In genomic region chr13:109744512-109745051, GRCh38 we compare ENCODE assay signal across 9 cellular contexts. TPM values are rescaled to one million over a fixed set of nuclear protein-coding genes. Genes with fewer than 3 reads are reported as not detected.
DNase-seq lines count a peak whose midpoint lies in the region; ATAC-seq and TF ChIP-seq lines count a peak whose summit lies in the region.
"Had no signal": no experiment of that assay in that cellular context is flagged by ENCODE, and none has a peak within 500 bp of the region (broad histone marks: within the 10 kb centered on the region; RNA-seq: fewer than 3 reads in every experiment).

No MANE protein-coding gene starts in this region.

- POLR2A ChIA-PET in T-cell (lab: Charles Lee): no interaction called here

- no peaks in the 10 kb centered on the region for H4K20me1 ChIP-seq in neural progenitor cell (ENCODE audit: low read depth)

- no peak for TF ChIP-seq CTCF in choroid plexus epithelial cell (conservative IDR thresholded peaks at IDR 0.05; ENCODE audit: low read depth, low read length)
- no peak for TF ChIP-seq CTCF in neural progenitor cell (IDR thresholded peaks at IDR 0.05)

- H3K4me3 ChIP-seq in choroid plexus epithelial cell (ENCODE audit: low read depth, low read length) (peak overlapping the region; percentile 7), neural progenitor cell (no peak overlapping the region)

- H3K36me3 ChIP-seq in neural progenitor cell: no peaks in the 10 kb centered on the region

- peaks cover 26% of the 10 kb centered on the region for H3K4me1 Mint-ChIP-seq in neural progenitor cell
- peaks cover 12 to 14% (median 13%) of the 10 kb centered on the region in 3 donors for H3K4me1 Mint-ChIP-seq in T-cell
- peaks cover 9% of the 10 kb centered on the region for H3K4me1 Mint-ChIP-seq in activated naive CD8-positive, alpha-beta T cell treated with anti-CD3 and anti-CD28 coated beads for 36 hours

- H3K27ac Mint-ChIP-seq in neural progenitor cell (no peak overlapping the region), T-cell (peak overlapping the region in 1 of 2 donors; percentile 53)
- no peak overlapping the region for H3K27ac Mint-ChIP-seq in activated naive CD8-positive, alpha-beta T cell treated with anti-CD3 and anti-CD28 coated beads for 36 hours

- H3K4me1 ChIP-seq in neural progenitor cell: peaks cover 11% of the 10 kb centered on the region

- H3F3A ChIP-seq in neural progenitor cell (ENCODE audit: low read depth): no peaks in the 10 kb centered on the region

- no peak overlapping the region for H3K27ac ChIP-seq in neural progenitor cell

- H3K9me3 Mint-ChIP-seq in neural progenitor cell: peaks cover 10% of the 10 kb centered on the region
- H3K9me3 Mint-ChIP-seq in T-cell: no peaks in the 10 kb centered on the region
- H3K9me3 Mint-ChIP-seq in activated naive CD8-positive, alpha-beta T cell treated with anti-CD3 and anti-CD28 coated beads for 36 hours: no peaks in the 10 kb centered on the region

- no peak overlapping the region for H3K4me2 ChIP-seq in neural progenitor cell

- H3K36me3 Mint-ChIP-seq in neural progenitor cell (peaks cover 3% of the 10 kb centered on the region), T-cell (no peaks in the 10 kb centered on the region)
- H3K36me3 Mint-ChIP-seq in activated naive CD8-positive, alpha-beta T cell treated with anti-CD3 and anti-CD28 coated beads for 36 hours: no peaks in the 10 kb centered on the region

- no peak for ATAC-seq in T-cell (replicated peaks in 1 of 4)

- H3K9me3 ChIP-seq in neural progenitor cell (ENCODE audit: low read depth): no peaks in the 10 kb centered on the region

- no peaks in the 10 kb centered on the region for H3K27me3 ChIP-seq in neural progenitor cell

- H3K4me3 Mint-ChIP-seq in neural progenitor cell (peak overlapping the region; percentile 48), T-cell (no peak overlapping the region)
- H3K4me3 Mint-ChIP-seq in activated naive CD8-positive, alpha-beta T cell treated with anti-CD3 and anti-CD28 coated beads for 36 hours: no peak overlapping the region

- no peaks in the 10 kb centered on the region for H3K79me2 ChIP-seq in neural progenitor cell (ENCODE audit: low read depth)

- no peak overlapping the region for H2AFZ ChIP-seq in neural progenitor cell (replicated peaks)

- DNase-seq in DMS79 treated with DMSO at 0.1 percent for 48 hours (lab: John Stamatoyannopoulos, UW) (peak; percentile 96), NCI-H460 (ENCODE audit: extremely low read depth, low read depth) (peak; percentile 66), choroid plexus epithelial cell (ENCODE audit: low read depth) (peak; percentile 97), neural progenitor cell (ENCODE audit: low spot score) (no peak), T-cell (no peak)
- DNase-seq in effector CD8-positive, alpha-beta T cell (lab: John Stamatoyannopoulos, UW): no peak
- DNase-seq in stimulated activated CD4-positive, alpha-beta T cell treated with anti-CD3 and anti-CD28 coated beads, Interleukin-15, amount 100 ng/mL, for 24 hours: no peak
- DNase-seq in activated naive CD8-positive, alpha-beta T cell treated with anti-CD3 and anti-CD28 coated beads for 36 hours: no peak
- DNase-seq: stimulated activated CD4-positive, alpha-beta T cell treated with anti-CD3 and anti-CD28 coated beads, Interleukin-2, amount 100 ng/mL, for 48 hours had no signal

- H3K27me3 Mint-ChIP-seq in neural progenitor cell (ENCODE audit: insufficient read depth, low read depth): peaks cover 3% of the 10 kb centered on the region
- H3K27me3 Mint-ChIP-seq in T-cell: peaks cover 0 to 12% of the 10 kb centered on the region in 2 donors
- peaks cover 13% of the 10 kb centered on the region for H3K27me3 Mint-ChIP-seq in activated naive CD8-positive, alpha-beta T cell treated with anti-CD3 and anti-CD28 coated beads for 36 hours

- H3K9ac ChIP-seq in neural progenitor cell: no peak overlapping the region

- CTCF ChIA-PET in T-cell (lab: Charles Lee): no interaction called here

RNA-seq across cellular contexts. Expression of gene IRS2, which starts 41.8 kb away (rescaled TPM):
- total RNA-seq in NCI-H460 (2014; rRNA removed; shearing (Covaris generic)): 31.0 and 35.5 TPM in 2 replicates
- 12.1 and 15.1 TPM in 2 replicates for polyA plus RNA-seq in NCI-H460 (2014; cell fraction: nucleus; rRNA removed)
- total RNA-seq in neural progenitor cell (ENCODE audit: low replicate concordance): 4.2 and 7.2 TPM in 2 replicates
- total RNA-seq in T-cell: 10 to 100 TPM; 22.1 to 95.7 (median 25.7) TPM
- 1 to 10 TPM; 1.8 to 1.9 TPM for total RNA-seq in activated naive CD8-positive, alpha-beta T cell treated with anti-CD3 and anti-CD28 coated beads for 36 hours

Comparison
In these comparisons a context has a peak if more than half of its experiments do, and no peak if none do; other contexts are left out.
1. DNase-seq: peak in DMS79 treated with DMSO at 0.1 percent for 48 hours (single experiment), NCI-H460 (single experiment) and choroid plexus epithelial cell (single experiment); none in neural progenitor cell (single experiment), effector CD8-positive, alpha-beta T cell (single experiment), stimulated activated CD4-positive, alpha-beta T cell treated with anti-CD3 and anti-CD28 coated beads, Interleukin-15, amount 100 ng/mL, for 24 hours (single experiment), T-cell (0 of 34) and activated naive CD8-positive, alpha-beta T cell treated with anti-CD3 and anti-CD28 coated beads for 36 hours (single experiment).